ENCODE assay signal across 8 cellular contexts in the genomic region with DNA sequence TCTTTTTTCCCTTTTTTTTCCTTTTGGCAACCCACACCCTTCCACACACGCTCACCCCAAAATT. TPM values are rescaled to one million over a fixed set of nuclear protein-coding genes. Genes with fewer than 3 reads are reported as not detected.
DNase-seq lines count a peak whose midpoint lies in the region; ATAC-seq, FAIRE-seq and TF ChIP-seq lines count a peak whose summit lies in the region.

A gene (plus strand): TSS at position 21 of the 64 bp plus-strand sequence. CDS start 197 bp downstream, outside the sequence.

- peak within 1 kb of the TSS; percentile 63 for H3K4me2 ChIP-seq in keratinocyte (ENCODE audit: control insufficient read depth, extremely low read depth, insufficient read depth, low read depth, low read length)

- H3K36me3 ChIP-seq in HUES6 (ENCODE audit: control insufficient read depth, insufficient read depth, low read length) (peaks cover 9% of the 10 kb centered on the region), ascending aorta (no peaks in the 10 kb centered on the region), keratinocyte (ENCODE audit: control insufficient read depth in 2 of 2, extremely low read depth in 1 of 2, insufficient read depth in 2 of 2, low read length in 2 of 2) (peaks cover 3 to 12% of the 10 kb centered on the region in 2 experiments)

- peak within 1 kb of the TSS; percentile 86 to 97 for H3K27ac Mint-ChIP-seq in stimulated activated naive CD8-positive, alpha-beta T cell treated with anti-CD3 and anti-CD28 coated beads, Interleukin-15, amount 100 ng/mL, for 72 hours

- peaks cover 2% of the 10 kb centered on the region for H3K9me1 ChIP-seq in keratinocyte (ENCODE audit: control insufficient read depth, extremely low read depth, insufficient read depth, low read length)

- H3K27ac ChIP-seq in HUES6 (ENCODE audit: low read depth, low read length), result peak within 1 kb of the TSS; percentile 36; the same call in 1 of the 2 replicates
- H3K27ac ChIP-seq in ascending aorta, result peak within 1 kb of the TSS; percentile 78 to 81
- H3K27ac ChIP-seq in keratinocyte (ENCODE audit: control insufficient read depth, insufficient read depth, low read length), result peak within 1 kb of the TSS; percentile 41

- no peak within 1 kb of the TSS for H2AFZ ChIP-seq in keratinocyte (ENCODE audit: control insufficient read depth, low read length)

- no peak for ATAC-seq in stimulated activated naive CD8-positive, alpha-beta T cell treated with anti-CD3 and anti-CD28 coated beads, Interleukin-15, amount 100 ng/mL, for 72 hours
- no peak for ATAC-seq in HG03139 (IDR thresholded peaks at IDR 0.05; ENCODE audit: unreplicated experiment)

- H3K9me3 ChIP-seq in HUES6 (ENCODE audit: control insufficient read depth, insufficient read depth, low read depth, low read length) (no peaks in the 10 kb centered on the region), ascending aorta (no peaks in the 10 kb centered on the region), keratinocyte (ENCODE audit: control insufficient read depth, low read depth, low read length) (no peaks in the 10 kb centered on the region)

- no peaks in the 10 kb centered on the region for H3K9me3 Mint-ChIP-seq in stimulated activated naive CD8-positive, alpha-beta T cell treated with anti-CD3 and anti-CD28 coated beads, Interleukin-15, amount 100 ng/mL, for 72 hours

- H3K4me3 Mint-ChIP-seq in stimulated activated naive CD8-positive, alpha-beta T cell treated with anti-CD3 and anti-CD28 coated beads, Interleukin-15, amount 100 ng/mL, for 72 hours, result peak within 1 kb of the TSS; percentile 94 to 96

- H4K20me1 ChIP-seq in keratinocyte (ENCODE audit: control insufficient read depth, extremely low read depth, insufficient read depth, low read length), result peaks cover 2% of the 10 kb centered on the region

- H3K79me2 ChIP-seq in keratinocyte (ENCODE audit: control insufficient read depth, insufficient read depth, low read length), result peaks cover 54% of the 10 kb centered on the region

- H3K9ac ChIP-seq in HUES6 (ENCODE audit: low read length) (peak within 1 kb of the TSS; percentile 64), keratinocyte (ENCODE audit: control insufficient read depth, extremely low read depth, insufficient read depth, low read length) (peak within 1 kb of the TSS; percentile 70)

- DNase-seq in ascending aorta (ENCODE audit: low spot score in 2 of 2) (no peak), keratinocyte (ENCODE audit: low read depth, low spot score) (no peak), SW480 (ENCODE audit: low spot score) (no peak), medulla oblongata (ENCODE audit: extremely low spot score) (no peak), Ammon's horn (ENCODE audit: low spot score) (no peak)
- no peak for DNase-seq in stimulated activated naive CD8-positive, alpha-beta T cell treated with anti-CD3 and anti-CD28 coated beads, Interleukin-15, amount 100 ng/mL, for 72 hours

- peaks cover 75% of the 10 kb centered on the region for H3K4me1 Mint-ChIP-seq in stimulated activated naive CD8-positive, alpha-beta T cell treated with anti-CD3 and anti-CD28 coated beads, Interleukin-15, amount 100 ng/mL, for 72 hours

- H3K4me3 ChIP-seq in HUES6 (ENCODE audit: low read depth, low read length), result peak within 1 kb of the TSS; percentile 80
- H3K4me3 ChIP-seq in ascending aorta, result peak within 1 kb of the TSS; percentile 60 to 93
- peak within 1 kb of the TSS; percentile 72 to 91 (median 73) for H3K4me3 ChIP-seq in keratinocyte (ENCODE audit: control insufficient read depth in 2 of 3, extremely low read depth in 1 of 3, insufficient read depth in 2 of 3, low read depth in 1 of 3, low read length in 3 of 3)

- H3K27me3 Mint-ChIP-seq in stimulated activated naive CD8-positive, alpha-beta T cell treated with anti-CD3 and anti-CD28 coated beads, Interleukin-15, amount 100 ng/mL, for 72 hours, result no peaks in the 10 kb centered on the region

- no peaks in the 10 kb centered on the region for H3K27me3 ChIP-seq in HUES6 (ENCODE audit: control insufficient read depth, insufficient read depth, low read length)
- H3K27me3 ChIP-seq in ascending aorta, result no peaks in the 10 kb centered on the region
- no peaks in the 10 kb centered on the region for H3K27me3 ChIP-seq in keratinocyte (ENCODE audit: control insufficient read depth, extremely low read depth, insufficient read depth, low read length)

- intact Hi-C loops in ascending aorta (cut with DNase I), result loop anchor here (5.0 kb wide), 4 partner anchors 150 to 315 kb away; a partner anchor contains a TSS

- dilution Hi-C loops in keratinocyte (cut with MboI; ENCODE audit: extremely low pct_ligation_motif_present, low sequenced_read_pairs), result no loop called here

- TF ChIP-seq CTCF in ascending aorta (IDR thresholded peaks at IDR 0.05) (no peak), keratinocyte (optimal IDR thresholded peaks at IDR 0.05 in 1 of 3, IDR thresholded peaks at IDR 0.05 in 1 of 3, conservative IDR thresholded peaks at IDR 0.05 in 1 of 3; ENCODE audit: extremely low read depth in 1 of 3, insufficient read depth in 2 of 3, low read length in 3 of 3) (no peak)

- no peak for FAIRE-seq in keratinocyte (lab: Jason Lieb, UNC)

- peaks cover 33% of the 10 kb centered on the region for H3K4me1 ChIP-seq in HUES6 (ENCODE audit: control insufficient read depth, insufficient read depth, low read length)
- peaks cover 9 to 14% of the 10 kb centered on the region in 2 donors for H3K4me1 ChIP-seq in ascending aorta
- H3K4me1 ChIP-seq in keratinocyte (ENCODE audit: control insufficient read depth, extremely low read depth, insufficient read depth, low read length), result peaks cover 23% of the 10 kb centered on the region

RNA-seq across cellular contexts. Expression of the gene that starts here (rescaled TPM):
- 37.8 TPM for total RNA-seq in ascending aorta
- polyA plus RNA-seq in keratinocyte, result 12.8 to 21.4 TPM (median 20.9 TPM) in 3 replicates
- polyA plus RNA-seq in keratinocyte (2011; ENCODE audit: low read depth), result 2.5 TPM
- polyA plus RNA-seq in keratinocyte (2011; cell fraction: cytosol; rRNA removed), result 7.8 and 16.3 TPM in 2 replicates
- 24.3 and 25.3 TPM in 2 replicates for polyA plus RNA-seq in keratinocyte (2011; cell fraction: nucleus; rRNA removed)
- 7.4 and 9.5 TPM in 2 replicates for polyA plus RNA-seq in keratinocyte (2012; ENCODE audit: low replicate concordance)
- 22.9 to 47.5 TPM (median 24.4 TPM) in 3 replicates for polyA minus RNA-seq in keratinocyte
- polyA minus RNA-seq in keratinocyte (2011; cell fraction: cytosol; rRNA and poly(A)+ RNA removed), result 13.6 TPM
- 29.8 and 41.3 TPM in 2 replicates for polyA minus RNA-seq in keratinocyte (2011; cell fraction: nucleus; rRNA and poly(A)+ RNA removed)
